7 cellular contexts compared by ENCODE assay signal in the genomic region with DNA sequence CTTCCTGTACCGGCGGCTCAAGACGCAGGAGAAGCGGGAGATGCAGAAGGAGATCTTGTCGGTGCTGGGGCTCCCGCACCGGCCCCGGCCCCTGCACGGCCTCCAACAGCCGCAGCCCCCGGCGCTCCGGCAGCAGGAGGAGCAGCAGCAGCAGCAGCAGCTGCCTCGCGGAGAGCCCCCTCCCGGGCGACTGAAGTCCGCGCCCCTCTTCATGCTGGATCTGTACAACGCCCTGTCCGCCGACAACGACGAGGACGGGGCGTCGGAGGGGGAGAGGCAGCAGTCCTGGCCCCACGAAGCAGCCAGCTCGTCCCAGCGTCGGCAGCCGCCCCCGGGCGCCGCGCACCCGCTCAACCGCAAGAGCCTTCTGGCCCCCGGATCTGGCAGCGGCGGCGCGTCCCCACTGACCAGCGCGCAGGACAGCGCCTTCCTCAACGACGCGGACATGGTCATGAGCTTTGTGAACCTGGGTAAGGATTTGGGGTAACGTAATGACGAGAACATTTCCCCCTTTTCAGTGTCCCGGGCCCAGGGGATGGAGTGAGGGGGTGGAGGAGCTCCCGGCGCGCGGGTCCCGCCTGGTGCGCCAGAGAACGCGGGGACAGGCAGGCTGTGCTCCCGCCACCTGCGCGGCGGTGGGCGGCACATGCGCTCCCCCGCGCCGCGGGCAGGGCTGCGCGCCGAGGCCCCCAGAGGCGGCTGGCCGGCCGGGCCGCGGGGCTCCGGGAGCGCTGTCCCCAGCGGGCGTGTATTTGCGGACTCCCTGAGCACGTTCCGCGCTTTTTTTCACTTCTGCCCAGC. TPM values are rescaled to one million over a fixed set of nuclear protein-coding genes. Genes with fewer than 3 reads are reported as not detected.
A peak's percentile ranks its signal among the peaks of the same experiment; 100 is the strongest.
DNase-seq lines count a peak whose midpoint lies in the region; ATAC-seq and TF ChIP-seq lines count a peak whose summit lies in the region.

No MANE protein-coding gene starts in this region.

- H4K20me1 ChIP-seq in PC-9 (ENCODE audit: insufficient read depth): no peaks in the 10 kb centered on the region

- peaks cover 23% of the 10 kb centered on the region for H3F3A ChIP-seq in PC-9 (ENCODE audit: insufficient read depth, low read depth)

- H3K9ac ChIP-seq in adipocyte (ENCODE audit: low read length): peak overlapping the region; percentile 58

- H3K27me3 ChIP-seq in adipocyte (replicated peaks; ENCODE audit: control insufficient read depth, insufficient read depth, low read length) (no peaks in the 10 kb centered on the region), kidney epithelial cell (ENCODE audit: control insufficient read depth, insufficient read depth, low read length) (peaks cover 32% of the 10 kb centered on the region), tibial artery (peaks cover 0 to 54% of the 10 kb centered on the region in 2 donors), PC-9 (ENCODE audit: insufficient read depth, low read depth) (0 out of 2 replicates have a peak, but pooled peaks cover 4% of the 10 kb centered on the region)

- H3K4me1 ChIP-seq in adipocyte (ENCODE audit: control insufficient read depth, insufficient read depth, low read length) (peaks cover 42% of the 10 kb centered on the region), tibial artery (peaks cover 0 to 41% (median 33%) of the 10 kb centered on the region in 4 donors), PC-9 (replicated peaks; ENCODE audit: insufficient read depth) (peaks cover 41% of the 10 kb centered on the region)

- no peak overlapping the region for H3K4me2 ChIP-seq in PC-9

- CTCF ChIA-PET in PC-9 (lab: Charles Lee): no interaction called here

- H3K9me2 ChIP-seq in PC-9 (ENCODE audit: insufficient read depth): no peaks in the 10 kb centered on the region

- no peaks in the 10 kb centered on the region for H3K36me3 ChIP-seq in adipocyte (ENCODE audit: control insufficient read depth, insufficient read depth, low read length, severe bottlenecking)
- no peaks in the 10 kb centered on the region for H3K36me3 ChIP-seq in kidney epithelial cell (ENCODE audit: control insufficient read depth, insufficient read depth, low read length)
- no peaks in the 10 kb centered on the region for H3K36me3 ChIP-seq in tibial artery
- peaks cover 4% of the 10 kb centered on the region; the same call in 1 of the 2 replicates for H3K36me3 ChIP-seq in PC-9 (ENCODE audit: low read depth)

- POLR2A ChIA-PET in PC-9 (lab: Charles Lee; ENCODE audit: unreplicated experiment): no interaction called here

- H3K9me3 ChIP-seq in adipocyte (ENCODE audit: control insufficient read depth, low read length) (no peaks in the 10 kb centered on the region), tibial artery (no peaks in the 10 kb centered on the region), PC-9 (ENCODE audit: insufficient read depth, low read depth) (no peaks in the 10 kb centered on the region)

- no peaks in the 10 kb centered on the region for H3K79me2 ChIP-seq in PC-9 (ENCODE audit: low read depth)

- H3K4me3 ChIP-seq in GM08714 (ENCODE audit: low read length) (peak overlapping the region; percentile 55; the same call in 1 of the 2 replicates), adipocyte (ENCODE audit: low read length) (peak overlapping the region; percentile 83), kidney epithelial cell (ENCODE audit: low read depth, low read length) (peak overlapping the region; percentile 31), tibial artery (peak overlapping the region; percentile 50 to 66), PC-9 (no peak overlapping the region)

- peak; percentile 5 for ATAC-seq in HG02884 (IDR thresholded peaks at IDR 0.05; ENCODE audit: unreplicated experiment)
- ATAC-seq in HG03442 (IDR thresholded peaks at IDR 0.05; ENCODE audit: unreplicated experiment): no peak

- H3K27ac ChIP-seq in tibial artery: peak overlapping the region in 1 of 2 donors; percentile 32
- H3K27ac ChIP-seq in PC-9: no peak overlapping the region

- H2AFZ ChIP-seq in PC-9: no peak overlapping the region

- intact Hi-C loops in tibial artery (cut with DNase I; ENCODE audit: low total_unique reads) (loop anchor here (5.0 kb wide), 3 partner anchors 120 to 335 kb away; a partner anchor contains a TSS), PC-9 (cut with micrococcal nuclease; ENCODE audit: unreplicated experiment) (loop anchor here (5.0 kb wide), 1 partner anchor 185 kb away; a partner anchor contains a TSS)

- no peak for TF ChIP-seq CTCF in kidney epithelial cell (IDR thresholded peaks at IDR 0.05; ENCODE audit: insufficient read depth, low read length, poor library complexity, severe bottlenecking)
- no peak for TF ChIP-seq CTCF in tibial artery (IDR thresholded peaks at IDR 0.05)
- TF ChIP-seq CTCF in PC-9 (conservative IDR thresholded peaks at IDR 0.05): no peak

- no TSS peak for BruUV-seq in PC-9 (replicated peaks; lab: Mats Ljungman, UMichigan)

- DNase-seq in adipocyte (ENCODE audit: low read depth): peak; percentile 48
- DNase-seq in kidney epithelial cell (ENCODE audit: low read depth): no peak
- DNase-seq in tibial artery: no peak
- DNase-seq in PC-9: no peak

RNA-seq across cellular contexts. Expression of a gene that starts 1.5 kb away (rescaled TPM):
- total RNA-seq in kidney epithelial cell (0.89 and 1.1 TPM in 2 replicates), PC-9 (2021) (not detected in 2 replicates)
